In genomic region chr9:129783516-129784361, GRCh38 we compare ENCODE assay signal across 8 cellular contexts. TPM values are rescaled to one million over a fixed set of nuclear protein-coding genes. Genes with fewer than 3 reads are reported as not detected.
DNase-seq lines count a peak whose midpoint lies in the region; ATAC-seq, FAIRE-seq and TF ChIP-seq lines count a peak whose summit lies in the region.

No MANE protein-coding gene starts in this region.

- TF ChIP-seq EP300 in H1 (IDR thresholded peaks at IDR 0.05; ENCODE audit: borderline replicate concordance in 1 of 2, low read depth in 2 of 2, low read length in 2 of 2): no peak

- no peaks in the 10 kb centered on the region for H4K20me1 ChIP-seq in H1 (replicated peaks in 1 of 2; ENCODE audit: control insufficient read depth in 1 of 2, insufficient read depth in 2 of 2, low read length in 2 of 2)

- no peak overlapping the region for H3K27ac ChIP-seq in H1 (ENCODE audit: low read depth, low read length)

- TF ChIP-seq POLR2A in H1 (IDR thresholded peaks at IDR 0.05; ENCODE audit: control extremely low read depth in 1 of 2, low read depth in 2 of 2, low read length in 2 of 2): no peak

- H3K9me3 ChIP-seq in H1 (ENCODE audit: insufficient read depth in 2 of 2, low read depth in 1 of 2, low read length in 1 of 2): no peaks in the 10 kb centered on the region

- no peak overlapping the region for H2AK5ac ChIP-seq in H1 (ENCODE audit: low read depth, low read length)

- DNase-seq in CD1c-positive myeloid dendritic cell (ENCODE audit: extremely low spot score) (peak; percentile 89), HFFc6 (peak; percentile 42), NCI-H82 treated with DMSO at 0.1 percent for 48 hours (lab: John Stamatoyannopoulos, UW; ENCODE audit: unreplicated experiment) (peak; percentile 29), H1 (ENCODE audit: low read depth in 1 of 2, low spot score in 2 of 2) (peak; percentile 44 to 92), mesothelial cell of epicardium (ENCODE audit: low spot score in 2 of 2, unreplicated experiment in 2 of 2) (peak; percentile 58 to 82), mesenteric fat pad (ENCODE audit: low spot score) (no peak)
- DNase-seq in activated CD8-positive, alpha-beta T cell treated with anti-CD3 and anti-CD28 coated beads, Interleukin-2, amount 10 ng/mL, durations not matched to agents 7 days and 5 days: peak; percentile 83
- peak; percentile 36 to 60 for DNase-seq in stimulated activated CD8-positive, alpha-beta memory T cell treated with anti-CD3 and anti-CD28 coated beads, Interleukin-2, amount 100 ng/mL, for 48 hours (ENCODE audit: low read depth in 2 of 2)

- H3K4me1 ChIP-seq in H1 (replicated peaks in 1 of 4; ENCODE audit: control insufficient read depth in 3 of 4, insufficient read depth in 4 of 4, low read length in 3 of 4): no peaks in the 10 kb centered on the region

- no peaks in the 10 kb centered on the region for H3K27me3 ChIP-seq in H1 (replicated peaks in 1 of 4; ENCODE audit: control insufficient read depth in 3 of 4, extremely low read depth in 1 of 4, insufficient read depth in 3 of 4, low read length in 3 of 4)

- no peaks in the 10 kb centered on the region for H3K36me3 Mint-ChIP-seq in HFFc6 (ENCODE audit: low read depth)
- H3K36me3 Mint-ChIP-seq in activated CD8-positive, alpha-beta T cell treated with anti-CD3 and anti-CD28 coated beads, Interleukin-2, amount 10 ng/mL, durations not matched to agents 7 days and 5 days (ENCODE audit: low read depth): no peaks in the 10 kb centered on the region
- H3K36me3 Mint-ChIP-seq in mesothelial cell of epicardium: no peaks in the 10 kb centered on the region

- POLR2A ChIA-PET in activated CD8-positive, alpha-beta T cell treated with anti-CD3 and anti-CD28 coated beads, Interleukin-2, amount 10 ng/mL, durations not matched to agents 7 days and 5 days (lab: Charles Lee): no interaction called here
- POLR2A ChIA-PET in H1 (lab: Charles Lee; ENCODE audit: partially characterized antibody): interaction anchor here (1.3 kb wide), 1 partner anchor 57 kb away, joined by 3 read pairs; no protein-coding TSS in a partner anchor

- no peak overlapping the region for H4K91ac ChIP-seq in H1 (replicated peaks; ENCODE audit: insufficient read length, low read length)

- WGBS in H1 (ENCODE audit: extremely low coverage in 1 of 2, insufficient coverage in 1 of 2, insufficient read length in 1 of 2, insufficient replicate concordance in 2 of 2, low coverage in 1 of 2, low lambda C conversion rate in 2 of 2, missing lambda C conversion rate in 1 of 2), 2 experiments: 34% methylated on average over 13 of the region's 14 CpGs; no CpG with 5 or more reads in 1 of the 2 experiments

- H3K9me3 Mint-ChIP-seq in HFFc6 (no peaks in the 10 kb centered on the region), mesothelial cell of epicardium (no peaks in the 10 kb centered on the region)
- H3K9me3 Mint-ChIP-seq in activated CD8-positive, alpha-beta T cell treated with anti-CD3 and anti-CD28 coated beads, Interleukin-2, amount 10 ng/mL, durations not matched to agents 7 days and 5 days (ENCODE audit: insufficient read depth): no peaks in the 10 kb centered on the region

- no peaks in the 10 kb centered on the region for H3K23me2 ChIP-seq in H1 (ENCODE audit: low read depth, low read length)

- no peaks in the 10 kb centered on the region for H3K79me1 ChIP-seq in H1 (ENCODE audit: low read depth, low read length)

- no peak overlapping the region for H3K4me3 ChIP-seq in H1 (ENCODE audit: extremely low read depth in 1 of 4, insufficient read depth in 2 of 4, low read depth in 3 of 4, low read length in 4 of 4)

- H3K14ac ChIP-seq in H1 (ENCODE audit: insufficient read length): no peak overlapping the region

- no peak overlapping the region for H4K5ac ChIP-seq in H1 (ENCODE audit: insufficient read length, low read depth, low read length)

- H3K18ac ChIP-seq in H1 (ENCODE audit: extremely low read depth, low read length): no peak overlapping the region

- 0 out of 2 replicates have a peak overlapping the region, but pooled peaks have one; percentile 27 for H2BK12ac ChIP-seq in H1 (ENCODE audit: low read depth, low read length)

- H3K9ac ChIP-seq in H1 (replicated peaks in 1 of 4; ENCODE audit: extremely low read depth in 1 of 4, low read depth in 3 of 4, low read length in 3 of 4): no peak overlapping the region

- H2BK20ac ChIP-seq in H1 (ENCODE audit: low read length): no peak overlapping the region

- peak; percentile 94 for ATAC-seq in activated CD8-positive, alpha-beta T cell treated with anti-CD3 and anti-CD28 coated beads, Interleukin-2, amount 10 ng/mL, durations not matched to agents 7 days and 5 days

- peak; percentile 98 for TF ChIP-seq RAD21 in H1 (IDR thresholded peaks at IDR 0.05 in 1 of 2, conservative IDR thresholded peaks at IDR 0.05 in 1 of 2; ENCODE audit: low read depth in 2 of 2, low read length in 2 of 2)

- no peak overlapping the region for H3K27ac Mint-ChIP-seq in HFFc6
- H3K27ac Mint-ChIP-seq in activated CD8-positive, alpha-beta T cell treated with anti-CD3 and anti-CD28 coated beads, Interleukin-2, amount 10 ng/mL, durations not matched to agents 7 days and 5 days: no peak overlapping the region
- H3K27ac Mint-ChIP-seq in mesothelial cell of epicardium: no peak overlapping the region

- no peak overlapping the region for H3K4me2 ChIP-seq in H1 (ENCODE audit: insufficient read depth in 1 of 2, low read depth in 2 of 2, low read length in 2 of 2)

- H3K27me3 Mint-ChIP-seq in HFFc6 (ENCODE audit: insufficient read depth): peaks cover 12% of the 10 kb centered on the region; the same call in 1 of the 2 replicates
- H3K27me3 Mint-ChIP-seq in activated CD8-positive, alpha-beta T cell treated with anti-CD3 and anti-CD28 coated beads, Interleukin-2, amount 10 ng/mL, durations not matched to agents 7 days and 5 days (ENCODE audit: low read depth): peaks cover 19% of the 10 kb centered on the region
- H3K27me3 Mint-ChIP-seq in mesothelial cell of epicardium (ENCODE audit: low read depth): peaks cover 31% of the 10 kb centered on the region

- no peak overlapping the region for H4K8ac ChIP-seq in H1 (ENCODE audit: extremely low read depth, insufficient read depth, low read length)

- H2AFZ ChIP-seq in H1 (ENCODE audit: low read length): no peak overlapping the region

- no peak overlapping the region for H3K4me3 Mint-ChIP-seq in HFFc6
- H3K4me3 Mint-ChIP-seq in activated CD8-positive, alpha-beta T cell treated with anti-CD3 and anti-CD28 coated beads, Interleukin-2, amount 10 ng/mL, durations not matched to agents 7 days and 5 days: no peak overlapping the region
- no peak overlapping the region for H3K4me3 Mint-ChIP-seq in mesothelial cell of epicardium

- H3K4ac ChIP-seq in H1 (replicated peaks; ENCODE audit: insufficient read length, low read depth, low read length): no peak overlapping the region

- H2BK15ac ChIP-seq in H1 (ENCODE audit: low read length): no peak overlapping the region

- CTCF ChIA-PET in activated CD8-positive, alpha-beta T cell treated with anti-CD3 and anti-CD28 coated beads, Interleukin-2, amount 10 ng/mL, durations not matched to agents 7 days and 5 days (lab: Charles Lee): interaction anchor here (0.9 to 8.6 kb wide), 17 partner anchors 10 to 652 kb away, joined by 3 to 111 read pairs (median 4); no protein-coding TSS in a partner anchor
- CTCF ChIA-PET in H1 (lab: Charles Lee; ENCODE audit: partially characterized antibody): interaction anchor here (0.7 to 12.8 kb wide), 34 partner anchors 8 to 645 kb away, joined by 3 to 250 read pairs (median 5); partner anchors contain the start of genes C9orf50 and PRRX2

- FAIRE-seq in H1 (lab: Jason Lieb, UNC): peak; percentile 79

- H3K56ac ChIP-seq in H1 (replicated peaks; ENCODE audit: insufficient read length, low read depth, low read length): no peak overlapping the region

- H3K36me3 ChIP-seq in H1 (ENCODE audit: control insufficient read depth in 2 of 4, insufficient read depth in 4 of 4, low read length in 3 of 4): no peaks in the 10 kb centered on the region

- H2BK120ac ChIP-seq in H1 (replicated peaks; ENCODE audit: low read depth, low read length): no peak overlapping the region

- H3K79me2 ChIP-seq in H1 (ENCODE audit: control insufficient read depth in 1 of 2, insufficient read depth in 2 of 2, low read length in 2 of 2): no peaks in the 10 kb centered on the region

- TF ChIP-seq CTCF in HFFc6 (IDR thresholded peaks at IDR 0.05) (peak; percentile 97), H1 (IDR thresholded peaks at IDR 0.05; ENCODE audit: control extremely low read depth in 1 of 3, insufficient read depth in 1 of 3, low read depth in 1 of 3, low read length in 3 of 3) (peak; percentile 82 to 93 (median 89)), mesothelial cell of epicardium (IDR thresholded peaks at IDR 0.05; ENCODE audit: unreplicated experiment) (peak; percentile 80)

- no peak overlapping the region for H2BK5ac ChIP-seq in H1 (ENCODE audit: low read depth, low read length)

- H3K4me1 Mint-ChIP-seq in HFFc6 (ENCODE audit: low read depth): peaks cover 27% of the 10 kb centered on the region
- peaks cover 4% of the 10 kb centered on the region for H3K4me1 Mint-ChIP-seq in activated CD8-positive, alpha-beta T cell treated with anti-CD3 and anti-CD28 coated beads, Interleukin-2, amount 10 ng/mL, durations not matched to agents 7 days and 5 days (ENCODE audit: low read depth)
- H3K4me1 Mint-ChIP-seq in mesothelial cell of epicardium: peaks cover 5% of the 10 kb centered on the region

- no peak overlapping the region for H3K23ac ChIP-seq in H1 (ENCODE audit: insufficient read length)

RNA-seq across cellular contexts. Expression of gene TOR1B, which starts 19.2 kb away (rescaled TPM):
- 10 to 100 TPM; 31.6 to 43.1 (median 36.1) TPM for total RNA-seq in HFFc6 (2021; fragmentation: NEBNext Ultra II Directional; extraction: Animal tissue kit (Norgen Biotek cat#: 25700))
- 10 to 100 TPM; 22.1 to 24.4 TPM for total RNA-seq in activated CD8-positive, alpha-beta T cell treated with anti-CD3 and anti-CD28 coated beads, Interleukin-2, amount 10 ng/mL, durations not matched to agents 7 days and 5 days
- 17.4 and 19.2 TPM in 2 replicates for total RNA-seq in H1 (2021; fragmentation: NEBNext Ultra II Directional; extraction: Animal tissue kit (Norgen Biotek cat#: 25700))
- polyA plus RNA-seq in H1 (2011; rRNA removed): 11.4 and 13.4 TPM in 2 replicates
- 15.3 TPM for polyA plus RNA-seq in H1 (2011; cell fraction: cytosol; rRNA removed)
- polyA plus RNA-seq in H1 (2011; cell fraction: nucleus; rRNA removed): 14.0 TPM
- 12.5 to 14.1 TPM (median 13.7 TPM) in 4 replicates for polyA plus RNA-seq in H1 (2012, experiment 1 of 2)
- polyA plus RNA-seq in H1 (2012, experiment 2 of 2): 8.6 TPM
- 18.0 TPM for polyA plus RNA-seq in H1 (2013, experiment 1 of 2)
- 20.0 TPM for polyA plus RNA-seq in H1 (2013, experiment 2 of 2)
- polyA minus RNA-seq in H1 (2011; rRNA and poly(A)+ RNA removed): 11.8 and 18.7 TPM in 2 replicates
- polyA minus RNA-seq in H1 (2011; cell fraction: cytosol; rRNA and poly(A)+ RNA removed): 8.9 TPM
- polyA minus RNA-seq in H1 (2011; cell fraction: nucleus; rRNA and poly(A)+ RNA removed): 12.2 TPM
- total RNA-seq in mesothelial cell of epicardium (15.3 to 18.0 TPM (median 16.1 TPM) in 3 replicates), mesenteric fat pad (16.7 TPM)

RNA-seq across cellular contexts. Expression of gene PTGES, which starts 30.9 kb away (rescaled TPM):
- 10 to 100 TPM; 11.3 to 29.6 (median 26.0) TPM for total RNA-seq in HFFc6 (2021; fragmentation: NEBNext Ultra II Directional; extraction: Animal tissue kit (Norgen Biotek cat#: 25700))
- not detected for total RNA-seq in activated CD8-positive, alpha-beta T cell treated with anti-CD3 and anti-CD28 coated beads, Interleukin-2, amount 10 ng/mL, durations not matched to agents 7 days and 5 days
- 3.2 TPM in 2 replicates for total RNA-seq in H1 (2021; fragmentation: NEBNext Ultra II Directional; extraction: Animal tissue kit (Norgen Biotek cat#: 25700))
- 5.1 and 5.4 TPM in 2 replicates for polyA plus RNA-seq in H1 (2011; rRNA removed)
- 4.7 TPM for polyA plus RNA-seq in H1 (2011; cell fraction: cytosol; rRNA removed)
- 1.7 TPM for polyA plus RNA-seq in H1 (2011; cell fraction: nucleus; rRNA removed)
- 4.0 to 4.8 TPM (median 4.4 TPM) in 4 replicates for polyA plus RNA-seq in H1 (2012, experiment 1 of 2)
- 4.2 TPM for polyA plus RNA-seq in H1 (2012, experiment 2 of 2)
- polyA plus RNA-seq in H1 (2013, experiment 1 of 2): 4.3 TPM
- 5.6 TPM for polyA plus RNA-seq in H1 (2013, experiment 2 of 2)
- polyA minus RNA-seq in H1 (2011; rRNA and poly(A)+ RNA removed): 3.7 and 4.1 TPM in 2 replicates
- polyA minus RNA-seq in H1 (2011; cell fraction: cytosol; rRNA and poly(A)+ RNA removed): 4.0 TPM
- 2.9 TPM for polyA minus RNA-seq in H1 (2011; cell fraction: nucleus; rRNA and poly(A)+ RNA removed)
- total RNA-seq in mesothelial cell of epicardium: 28.4 to 30.1 TPM (median 29.6 TPM) in 3 replicates
- total RNA-seq in mesenteric fat pad: 14.1 TPM

RNA-seq across cellular contexts. Expression of gene TOR1A, which starts 40.2 kb away (rescaled TPM):
- 10 to 100 TPM; 59.1 to 70.5 (median 67.1) TPM for total RNA-seq in HFFc6 (2021; fragmentation: NEBNext Ultra II Directional; extraction: Animal tissue kit (Norgen Biotek cat#: 25700))
- 10 to 100 TPM; 54.6 to 58.4 TPM for total RNA-seq in activated CD8-positive, alpha-beta T cell treated with anti-CD3 and anti-CD28 coated beads, Interleukin-2, amount 10 ng/mL, durations not matched to agents 7 days and 5 days
- total RNA-seq in H1 (2021; fragmentation: NEBNext Ultra II Directional; extraction: Animal tissue kit (Norgen Biotek cat#: 25700)): 32.7 and 37.6 TPM in 2 replicates
- polyA plus RNA-seq in H1 (2011; rRNA removed): 46.6 and 46.7 TPM in 2 replicates
- 52.9 TPM for polyA plus RNA-seq in H1 (2011; cell fraction: cytosol; rRNA removed)
- 30.3 TPM for polyA plus RNA-seq in H1 (2011; cell fraction: nucleus; rRNA removed)
- 36.1 to 37.5 TPM (median 36.5 TPM) in 4 replicates for polyA plus RNA-seq in H1 (2012, experiment 1 of 2)
- polyA plus RNA-seq in H1 (2012, experiment 2 of 2): 39.5 TPM
- 52.1 TPM for polyA plus RNA-seq in H1 (2013, experiment 1 of 2)
- 59.4 TPM for polyA plus RNA-seq in H1 (2013, experiment 2 of 2)
- polyA minus RNA-seq in H1 (2011; rRNA and poly(A)+ RNA removed): 44.0 and 50.0 TPM in 2 replicates
- 25.8 TPM for polyA minus RNA-seq in H1 (2011; cell fraction: cytosol; rRNA and poly(A)+ RNA removed)
- polyA minus RNA-seq in H1 (2011; cell fraction: nucleus; rRNA and poly(A)+ RNA removed): 24.8 TPM
- total RNA-seq in mesothelial cell of epicardium (33.7 to 34.8 TPM (median 33.8 TPM) in 3 replicates), mesenteric fat pad (33.9 TPM)

RNA-seq across cellular contexts. Expression of gene C9orf78, which starts 51.3 kb away (rescaled TPM):
- 10 to 100 TPM; 42.8 to 52.7 (median 48.5) TPM for total RNA-seq in HFFc6 (2021; fragmentation: NEBNext Ultra II Directional; extraction: Animal tissue kit (Norgen Biotek cat#: 25700))
- 10 to 100 TPM; 89.7 to 91.7 TPM for total RNA-seq in activated CD8-positive, alpha-beta T cell treated with anti-CD3 and anti-CD28 coated beads, Interleukin-2, amount 10 ng/mL, durations not matched to agents 7 days and 5 days
- 40.6 and 47.7 TPM in 2 replicates for total RNA-seq in H1 (2021; fragmentation: NEBNext Ultra II Directional; extraction: Animal tissue kit (Norgen Biotek cat#: 25700))
- 16.7 and 17.4 TPM in 2 replicates for polyA plus RNA-seq in H1 (2011; rRNA removed)
- polyA plus RNA-seq in H1 (2011; cell fraction: cytosol; rRNA removed): 41.3 TPM
- 7.4 TPM for polyA plus RNA-seq in H1 (2011; cell fraction: nucleus; rRNA removed)
- 50.4 to 64.0 TPM (median 54.5 TPM) in 4 replicates for polyA plus RNA-seq in H1 (2012, experiment 1 of 2)
- polyA plus RNA-seq in H1 (2012, experiment 2 of 2): 10.5 TPM
- 32.3 TPM for polyA plus RNA-seq in H1 (2013, experiment 1 of 2)
- polyA plus RNA-seq in H1 (2013, experiment 2 of 2): 35.3 TPM
- 5.0 and 8.7 TPM in 2 replicates for polyA minus RNA-seq in H1 (2011; rRNA and poly(A)+ RNA removed)
- 17.6 TPM for polyA minus RNA-seq in H1 (2011; cell fraction: cytosol; rRNA and poly(A)+ RNA removed)
- polyA minus RNA-seq in H1 (2011; cell fraction: nucleus; rRNA and poly(A)+ RNA removed): 6.8 TPM
- total RNA-seq in mesothelial cell of epicardium (28.2 to 31.0 TPM (median 29.9 TPM) in 3 replicates), mesenteric fat pad (30.1 TPM)

RNA-seq across cellular contexts. Expression of gene USP20, which starts 51.5 kb away (rescaled TPM):
- total RNA-seq in HFFc6 (2021; fragmentation: NEBNext Ultra II Directional; extraction: Animal tissue kit (Norgen Biotek cat#: 25700)): 10 to 100 TPM; 24.1 to 35.4 (median 26.2) TPM
- total RNA-seq in activated CD8-positive, alpha-beta T cell treated with anti-CD3 and anti-CD28 coated beads, Interleukin-2, amount 10 ng/mL, durations not matched to agents 7 days and 5 days: 10 to 100 TPM; 86.2 to 87.4 TPM
- total RNA-seq in H1 (2021; fragmentation: NEBNext Ultra II Directional; extraction: Animal tissue kit (Norgen Biotek cat#: 25700)): 13.4 and 17.9 TPM in 2 replicates
- polyA plus RNA-seq in H1 (2011; rRNA removed): 23.0 and 35.0 TPM in 2 replicates
- polyA plus RNA-seq in H1 (2011; cell fraction: cytosol; rRNA removed): 19.8 TPM
- 91.3 TPM for polyA plus RNA-seq in H1 (2011; cell fraction: nucleus; rRNA removed)
- polyA plus RNA-seq in H1 (2012, experiment 1 of 2): 14.6 to 23.3 TPM (median 18.9 TPM) in 4 replicates
- polyA plus RNA-seq in H1 (2012, experiment 2 of 2): 11.5 TPM
- polyA plus RNA-seq in H1 (2013, experiment 1 of 2): 7.0 TPM
- polyA plus RNA-seq in H1 (2013, experiment 2 of 2): 5.9 TPM
- 12.4 and 12.7 TPM in 2 replicates for polyA minus RNA-seq in H1 (2011; rRNA and poly(A)+ RNA removed)
- 15.6 TPM for polyA minus RNA-seq in H1 (2011; cell fraction: cytosol; rRNA and poly(A)+ RNA removed)
- 11.1 TPM for polyA minus RNA-seq in H1 (2011; cell fraction: nucleus; rRNA and poly(A)+ RNA removed)
- total RNA-seq in mesothelial cell of epicardium (47.1 to 49.0 TPM (median 47.7 TPM) in 3 replicates), mesenteric fat pad (16.8 TPM)
